28 cellular contexts compared by ENCODE assay signal in the genomic region with DNA sequence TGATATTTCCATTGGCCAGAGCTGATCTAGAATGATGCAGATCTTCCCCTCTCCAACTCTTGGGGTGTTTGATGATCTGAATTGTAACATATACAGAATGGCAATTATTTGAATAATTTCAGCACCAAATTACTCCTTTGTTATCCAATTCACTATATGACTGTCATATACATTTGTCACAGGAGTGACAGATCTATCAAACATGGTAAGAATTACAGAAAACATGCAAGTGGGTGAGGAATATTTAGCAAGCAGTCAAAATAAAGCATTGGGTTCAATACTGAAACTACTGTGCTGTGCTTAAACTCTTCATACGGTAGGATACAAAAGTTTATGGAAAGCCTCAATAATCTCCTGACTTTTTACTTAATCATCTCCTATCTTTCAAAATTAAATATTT. TPM values are rescaled to one million over a fixed set of nuclear protein-coding genes. Genes with fewer than 3 reads are reported as not detected.
"Had no signal": no experiment of that assay in that cellular context is flagged by ENCODE, and none has a peak within 500 bp of the region (broad histone marks: within the 10 kb centered on the region; RNA-seq: fewer than 3 reads in every experiment).

No MANE protein-coding gene starts in this region.

- H3K36me3 Mint-ChIP-seq: natural killer cell; stimulated activated effector memory CD8-positive, alpha-beta T cell treated with anti-CD3 and anti-CD28 coated beads, Interleukin-12 subunit alpha, Interleukin-12 subunit beta, amount 100 ng/mL, for 72 hours; stimulated activated naive B cell treated with anti-CD40 and anti-IgM and Interleukin-4, amounts not matched to agents 10 μg/mL and 1 μg/mL and 100 μg/mL, for 72 hours had no signal

- H3K27me3 Mint-ChIP-seq: type B pancreatic cell had no signal

- H3K27me3 ChIP-seq: neutrophil, pancreas, right atrium auricular region, right lobe of liver, sigmoid colon, thyroid gland, transverse colon, upper lobe of right lung, uterus had no signal

- H3K4me1 ChIP-seq: pancreas, prostate gland had no signal

- H3K27ac Mint-ChIP-seq: naive thymus-derived CD4-positive, alpha-beta T cell; natural killer cell; stimulated activated effector memory CD8-positive, alpha-beta T cell treated with anti-CD3 and anti-CD28 coated beads, Interleukin-12 subunit alpha, Interleukin-12 subunit beta, amount 100 ng/mL, for 72 hours; stimulated activated naive B cell treated with anti-CD40 and anti-IgM and Interleukin-4, amounts not matched to agents 10 μg/mL and 1 μg/mL and 100 μg/mL, for 72 hours; stimulated activated naive CD8-positive, alpha-beta T cell treated with anti-CD3 and anti-CD28 coated beads, Interleukin-15, Interleukin-2, amounts not matched to agents 100 ng/mL and 50 ng/mL, for 24 hours; type B pancreatic cell had no signal

- H3K9me3 Mint-ChIP-seq: nephron, neural crest cell had no signal

- H3K4me1 Mint-ChIP-seq: naive thymus-derived CD4-positive, alpha-beta T cell; natural killer cell; stimulated activated effector memory CD8-positive, alpha-beta T cell treated with anti-CD3 and anti-CD28 coated beads, Interleukin-12 subunit alpha, Interleukin-12 subunit beta, amount 100 ng/mL, for 72 hours; stimulated activated naive B cell treated with anti-CD40 and anti-IgM and Interleukin-4, amounts not matched to agents 10 μg/mL and 1 μg/mL and 100 μg/mL, for 72 hours had no signal

- ATAC-seq: naive thymus-derived CD4-positive, alpha-beta T cell; natural killer cell; pancreas; right lobe of liver; stimulated activated effector memory CD8-positive, alpha-beta T cell treated with anti-CD3 and anti-CD28 coated beads, Interleukin-12 subunit alpha, Interleukin-12 subunit beta, amount 100 ng/mL, for 72 hours; stimulated activated naive B cell treated with anti-CD40 and anti-IgM and Interleukin-4, amounts not matched to agents 10 μg/mL and 1 μg/mL and 100 μg/mL, for 72 hours; upper lobe of right lung had no signal

- H3K9me3 ChIP-seq: neutrophil, pancreas, prostate gland, right atrium auricular region, right lobe of liver, sigmoid colon, thoracic aorta, thyroid gland, transverse colon, upper lobe of right lung, uterus had no signal

- H3K27ac ChIP-seq: neutrophil, pancreas, prostate gland, right atrium auricular region, right lobe of liver, sigmoid colon, thoracic aorta, thyroid gland, transverse colon, upper lobe of right lung, uterus had no signal

- H3K4me3 ChIP-seq: pancreas, prostate gland, right atrium auricular region, right lobe of liver, sigmoid colon, thoracic aorta, thyroid gland, transverse colon, upper lobe of right lung, uterus had no signal

- H3K4me3 Mint-ChIP-seq: naive thymus-derived CD4-positive, alpha-beta T cell; natural killer cell; nephron; neural crest cell; stimulated activated effector memory CD8-positive, alpha-beta T cell treated with anti-CD3 and anti-CD28 coated beads, Interleukin-12 subunit alpha, Interleukin-12 subunit beta, amount 100 ng/mL, for 72 hours; stimulated activated naive B cell treated with anti-CD40 and anti-IgM and Interleukin-4, amounts not matched to agents 10 μg/mL and 1 μg/mL and 100 μg/mL, for 72 hours; stimulated activated naive CD8-positive, alpha-beta T cell treated with anti-CD3 and anti-CD28 coated beads, Interleukin-15, Interleukin-2, amounts not matched to agents 100 ng/mL and 50 ng/mL, for 24 hours; type B pancreatic cell had no signal

- DNase-seq: naive thymus-derived CD4-positive, alpha-beta T cell; natural killer cell; nucleus accumbens; pancreas; retina; right lobe of liver; sigmoid colon; small intestine; stimulated activated CD4-positive, alpha-beta T cell treated with anti-CD3 and anti-CD28 coated beads, Interleukin-15, amount 100 ng/mL, for 24 hours; stimulated activated CD4-positive, alpha-beta T cell treated with anti-CD3 and anti-CD28 coated beads, Interleukin-2, amount 100 ng/mL, for 24 hours; stimulated activated CD4-positive, alpha-beta T cell treated with anti-CD3 and anti-CD28 coated beads, Interleukin-2, amount 100 ng/mL, for 48 hours; stimulated activated CD4-positive, alpha-beta T cell treated with anti-CD3 and anti-CD28 coated beads, Interleukin-4, amount 100 ng/mL, for 24 hours; stimulated activated naive B cell treated with anti-CD40 and anti-IgM and Interleukin-4, amounts not matched to agents 10 μg/mL and 1 μg/mL and 100 μg/mL, for 72 hours; stimulated activated naive CD4-positive, alpha-beta T cell treated with Interleukin-2 at 50 U/mL for 16 hours; substantia nigra; thyroid gland; transverse colon; upper lobe of right lung; uterus had no signal

RNA-seq across cellular contexts. Expression of gene MPDZ, which starts 8.8 kb away (rescaled TPM):
- total RNA-seq: natural killer cell had no signal
- polyA plus RNA-seq: naive thymus-derived CD4-positive, alpha-beta T cell had no signal
